Comparison of ENCODE assay signal across 9 cellular contexts in genomic region chr10:102540023-102540422, GRCh38. TPM values are rescaled to one million over a fixed set of nuclear protein-coding genes. Genes with fewer than 3 reads are reported as not detected.
DNase-seq lines count a peak whose midpoint lies in the region; ATAC-seq, FAIRE-seq and TF ChIP-seq lines count a peak whose summit lies in the region.
"Had no signal": no experiment of that assay in that cellular context is flagged by ENCODE, and none has a peak within 500 bp of the region (broad histone marks: within the 10 kb centered on the region; RNA-seq: fewer than 3 reads in every experiment).

No MANE protein-coding gene starts in this region.

- no peaks in the 10 kb centered on the region for H3K36me3 Mint-ChIP-seq in activated CD4-positive, alpha-beta T cell treated with anti-CD3 and anti-CD28 coated beads, Interleukin-2, amount 10 ng/mL, durations not matched to agents 7 days and 5 days (ENCODE audit: low read depth)

- H3K27ac ChIP-seq in kidney (ENCODE audit: low read depth in 2 of 2, low read length in 2 of 2) = no peak overlapping the region
- H3K27ac ChIP-seq: pancreas had no signal

- no peaks in the 10 kb centered on the region for H3K4me1 ChIP-seq in kidney (ENCODE audit: control insufficient read depth in 1 of 2, insufficient read depth in 1 of 2, low read depth in 1 of 2, low read length in 2 of 2)
- H3K4me1 ChIP-seq: pancreas had no signal

- no peak overlapping the region for H3K4me3 ChIP-seq in kidney (ENCODE audit: low read length in 2 of 2)
- H3K4me3 ChIP-seq: pancreas had no signal

- TF ChIP-seq CTCF in kidney (IDR thresholded peaks at IDR 0.05; ENCODE audit: borderline replicate concordance, extremely low read depth, insufficient read depth) = peak; percentile 18

- no peaks in the 10 kb centered on the region for H3K27me3 Mint-ChIP-seq in activated CD4-positive, alpha-beta T cell treated with anti-CD3 and anti-CD28 coated beads, Interleukin-2, amount 10 ng/mL, durations not matched to agents 7 days and 5 days

- H3K9ac ChIP-seq in kidney (ENCODE audit: low read length in 2 of 2) = no peak overlapping the region

- ATAC-seq in HG02678 (IDR thresholded peaks at IDR 0.05; ENCODE audit: unreplicated experiment) = peak; percentile 71

- no peak overlapping the region for H3K4me3 Mint-ChIP-seq in activated CD4-positive, alpha-beta T cell treated with anti-CD3 and anti-CD28 coated beads, Interleukin-2, amount 10 ng/mL, durations not matched to agents 7 days and 5 days

- CTCF ChIA-PET in activated CD4-positive, alpha-beta T cell treated with anti-CD3 and anti-CD28 coated beads, Interleukin-2, amount 10 ng/mL, durations not matched to agents 7 days and 5 days (lab: Charles Lee) = no interaction called here

- H3K9me3 ChIP-seq in kidney (ENCODE audit: control insufficient read depth in 1 of 2, low read length in 2 of 2) = no peaks in the 10 kb centered on the region
- H3K9me3 ChIP-seq: pancreas had no signal

- peaks cover 7% of the 10 kb centered on the region for H3K4me1 Mint-ChIP-seq in activated CD4-positive, alpha-beta T cell treated with anti-CD3 and anti-CD28 coated beads, Interleukin-2, amount 10 ng/mL, durations not matched to agents 7 days and 5 days

- H3K36me3 ChIP-seq in kidney (ENCODE audit: control insufficient read depth in 1 of 2, insufficient read depth in 2 of 2, low read length in 2 of 2) = no peaks in the 10 kb centered on the region
- H3K36me3 ChIP-seq: pancreas had no signal

- FAIRE-seq in kidney (lab: Jason Lieb, UNC) = no peak
- FAIRE-seq: pancreas had no signal

- H3K9me3 Mint-ChIP-seq in activated CD4-positive, alpha-beta T cell treated with anti-CD3 and anti-CD28 coated beads, Interleukin-2, amount 10 ng/mL, durations not matched to agents 7 days and 5 days = no peaks in the 10 kb centered on the region

- intact Hi-C loops in kidney (cut with DNase I) = no loop called here

- peak; percentile 3 to 7 for DNase-seq in activated CD4-positive, alpha-beta T cell treated with anti-CD3 and anti-CD28 coated beads, Interleukin-2, amount 50 U/mL, for 48 hours
- no peak for DNase-seq in activated CD4-positive, alpha-beta T cell treated with anti-CD3 and anti-CD28 coated beads, Interleukin-2, amount 10 ng/mL, durations not matched to agents 7 days and 5 days
- DNase-seq in SK-MEL-5 (ENCODE audit: low read depth, low spot score) (peak; percentile 50), kidney (no peak), mucosa of gallbladder (ENCODE audit: low spot score) (no peak), A172 (ENCODE audit: low spot score) (no peak), NCI-H446 treated with DMSO at 0.1 percent for 48 hours (lab: John Stamatoyannopoulos, UW) (no peak)

- in situ Hi-C loops in SK-MEL-5 (cut with HindIII; ENCODE audit: low pct_unique_long_range_greater_than_20kb, low sequenced_read_pairs) = no loop called here

- H3K27ac Mint-ChIP-seq in activated CD4-positive, alpha-beta T cell treated with anti-CD3 and anti-CD28 coated beads, Interleukin-2, amount 10 ng/mL, durations not matched to agents 7 days and 5 days = no peak overlapping the region

- POLR2A ChIA-PET in activated CD4-positive, alpha-beta T cell treated with anti-CD3 and anti-CD28 coated beads, Interleukin-2, amount 10 ng/mL, durations not matched to agents 7 days and 5 days (lab: Charles Lee) = interaction anchor here (0.6 kb wide), 1 partner anchor 34 kb away, joined by 3 read pairs; no protein-coding TSS in a partner anchor

RNA-seq across cellular contexts. Expression of gene SUFU, which starts 36.3 kb away (rescaled TPM):
- total RNA-seq in activated CD4-positive, alpha-beta T cell treated with anti-CD3 and anti-CD28 coated beads, Interleukin-2, amount 10 ng/mL, durations not matched to agents 7 days and 5 days = 10 to 100 TPM; 13.4 to 14.2 TPM
- 1.8 TPM in 2 replicates for total RNA-seq in SK-MEL-5 (2014; rRNA removed; shearing (Covaris generic))
- polyA plus RNA-seq in SK-MEL-5 (2015; cell fraction: cytosol; rRNA removed) = 8.3 and 9.0 TPM in 2 replicates
- 4.2 and 5.6 TPM in 2 replicates for polyA plus RNA-seq in SK-MEL-5 (2015; cell fraction: nucleus; rRNA removed)
- total RNA-seq in kidney (18.9 TPM), mucosa of gallbladder (18.3 TPM)
- 6.5 TPM for polyA plus RNA-seq in kidney (ENCODE audit: insufficient read depth, low read depth, low replicate concordance)
- total RNA-seq in A172 (2014; rRNA removed; shearing (Covaris generic)) = 3.7 and 4.9 TPM in 2 replicates

RNA-seq across cellular contexts. Expression of gene ACTR1A, which starts 37.5 kb away (rescaled TPM):
- total RNA-seq in activated CD4-positive, alpha-beta T cell treated with anti-CD3 and anti-CD28 coated beads, Interleukin-2, amount 10 ng/mL, durations not matched to agents 7 days and 5 days = 10 to 100 TPM; 76.1 to 84.5 TPM
- 67.1 and 85.6 TPM in 2 replicates for total RNA-seq in SK-MEL-5 (2014; rRNA removed; shearing (Covaris generic))
- 53.3 and 70.4 TPM in 2 replicates for polyA plus RNA-seq in SK-MEL-5 (2015; cell fraction: cytosol; rRNA removed)
- polyA plus RNA-seq in SK-MEL-5 (2015; cell fraction: nucleus; rRNA removed) = 31.9 and 35.6 TPM in 2 replicates
- total RNA-seq in kidney (74.2 TPM), mucosa of gallbladder (96.4 TPM)
- polyA plus RNA-seq in kidney (ENCODE audit: insufficient read depth, low read depth, low replicate concordance) = 74.7 TPM
- total RNA-seq in A172 (2014; rRNA removed; shearing (Covaris generic)) = 163 and 193 TPM in 2 replicates

Comparison
In these comparisons a context has a peak if more than half of its experiments do, and no peak if none do; other contexts are left out.
1. DNase-seq: peak in activated CD4-positive, alpha-beta T cell treated with anti-CD3 and anti-CD28 coated beads, Interleukin-2, amount 50 U/mL, for 48 hours (2 of 2) and SK-MEL-5 (single experiment); none in activated CD4-positive, alpha-beta T cell treated with anti-CD3 and anti-CD28 coated beads, Interleukin-2, amount 10 ng/mL, durations not matched to agents 7 days and 5 days (single experiment), kidney (single experiment), mucosa of gallbladder (single experiment), A172 (single experiment) and NCI-H446 treated with DMSO at 0.1 percent for 48 hours (single experiment).